In the genomic region with DNA sequence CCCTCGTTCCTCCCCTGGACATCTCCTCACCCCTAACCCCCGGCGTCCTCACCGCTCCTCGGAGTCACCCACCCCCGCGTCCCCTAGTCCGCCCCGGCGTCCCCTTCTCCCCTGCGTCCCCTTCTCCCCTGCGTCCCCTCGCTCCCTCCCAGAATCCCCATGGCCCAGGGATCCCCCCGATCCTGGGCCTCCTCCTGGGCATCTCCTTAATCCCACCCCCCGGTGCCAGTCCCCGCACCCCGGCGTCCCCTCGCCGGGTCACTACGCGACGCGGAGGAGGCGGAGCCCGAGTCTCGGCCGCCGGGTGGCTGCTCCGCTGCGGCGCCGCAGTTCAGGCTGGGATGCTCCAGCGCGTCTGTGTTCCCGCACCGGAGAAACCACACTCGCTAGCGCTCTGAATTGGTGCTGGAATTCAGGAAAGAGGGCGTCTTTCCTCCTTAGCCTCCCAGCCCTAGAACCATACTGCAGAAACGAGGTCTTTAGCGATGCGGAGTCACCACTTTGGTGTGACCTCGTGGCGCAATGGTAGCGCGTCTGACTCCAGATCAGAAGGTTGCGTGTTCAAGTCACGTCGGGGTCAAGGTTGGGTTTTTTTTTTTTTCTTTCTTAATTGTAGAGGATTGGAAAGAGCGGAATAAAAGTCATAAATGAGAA, we compare ENCODE assay signal across 8 cellular contexts. TPM values are rescaled to one million over a fixed set of nuclear protein-coding genes. Genes with fewer than 3 reads are reported as not detected.
A peak's percentile ranks its signal among the peaks of the same experiment; 100 is the strongest.
DNase-seq lines count a peak whose midpoint lies in the region; ATAC-seq and TF ChIP-seq lines count a peak whose summit lies in the region.

No MANE protein-coding gene starts in this region.

- H3K79me2 ChIP-seq in smooth muscle cell (ENCODE audit: low read depth) = no peaks in the 10 kb centered on the region

- H3K4me3 ChIP-seq in smooth muscle cell = peak overlapping the region; percentile 89

- H3K9ac ChIP-seq in smooth muscle cell (ENCODE audit: low read depth) = peak overlapping the region; percentile 66

- H3F3A ChIP-seq in smooth muscle cell (ENCODE audit: low read depth) = peaks cover 11% of the 10 kb centered on the region

- H4K20me1 ChIP-seq in smooth muscle cell (ENCODE audit: low read depth) = no peaks in the 10 kb centered on the region

- H3K4me2 ChIP-seq in smooth muscle cell = peak overlapping the region; percentile 86

- H3K36me3 ChIP-seq in smooth muscle cell (ENCODE audit: low read depth) = no peaks in the 10 kb centered on the region

- under 1% methylated on average over 37 of the region's 51 CpGs for WGBS in smooth muscle cell (ENCODE audit: low lambda C conversion rate)

- DNase-seq in NCI-H2171 (lab: John Stamatoyannopoulos, UW) = peak; percentile 82
- peak; percentile 61 to 80 (median 70) for DNase-seq in activated CD4-positive, CD25-positive, alpha-beta regulatory T cell (lab: John Stamatoyannopoulos, UW)
- DNase-seq in caudate nucleus (lab: John Stamatoyannopoulos, UW) = peak; percentile 38 to 96 (median 86)
- peak; percentile 97 for DNase-seq in inferior parietal cortex (ENCODE audit: extremely low spot score)
- DNase-seq in smooth muscle cell (lab: John Stamatoyannopoulos, UW; ENCODE audit: unreplicated experiment) = peak; percentile 80

- H3K27ac ChIP-seq in caudate nucleus (ENCODE audit: low read depth, low read length) (peak overlapping the region; percentile 94), smooth muscle cell (ENCODE audit: low read depth) (peak overlapping the region; percentile 88)

- H3K9me3 ChIP-seq in smooth muscle cell (replicated peaks; ENCODE audit: low read depth) = no peaks in the 10 kb centered on the region

- no peak for TF ChIP-seq CTCF in smooth muscle cell (IDR thresholded peaks at IDR 0.05; ENCODE audit: borderline replicate concordance, insufficient read depth, poor library complexity, severe bottlenecking)

- ATAC-seq in GM18498 (IDR thresholded peaks at IDR 0.05; ENCODE audit: unreplicated experiment) (peak; percentile 72), HG03025 (IDR thresholded peaks at IDR 0.05; ENCODE audit: low FRiP score, unreplicated experiment) (peak; percentile 57), GM19455 (IDR thresholded peaks at IDR 0.05; ENCODE audit: unreplicated experiment) (no peak)

- H3K27me3 ChIP-seq in smooth muscle cell (ENCODE audit: low read depth) = no peaks in the 10 kb centered on the region

- H2AFZ ChIP-seq in smooth muscle cell (ENCODE audit: low read depth) = peak overlapping the region; percentile 98

- no peaks in the 10 kb centered on the region for H3K4me1 ChIP-seq in smooth muscle cell (ENCODE audit: low read depth)

RNA-seq across cellular contexts. Expression of gene SLC47A1, which starts 25.9 kb away (rescaled TPM):
- 2.5 and 3.0 TPM in 2 replicates for total RNA-seq in smooth muscle cell
- 0.39 TPM in 1 of 2 replicates, not detected in the other for polyA plus RNA-seq in smooth muscle cell
